Comparison of ENCODE assay signal across 19 cellular contexts in the genomic region with DNA sequence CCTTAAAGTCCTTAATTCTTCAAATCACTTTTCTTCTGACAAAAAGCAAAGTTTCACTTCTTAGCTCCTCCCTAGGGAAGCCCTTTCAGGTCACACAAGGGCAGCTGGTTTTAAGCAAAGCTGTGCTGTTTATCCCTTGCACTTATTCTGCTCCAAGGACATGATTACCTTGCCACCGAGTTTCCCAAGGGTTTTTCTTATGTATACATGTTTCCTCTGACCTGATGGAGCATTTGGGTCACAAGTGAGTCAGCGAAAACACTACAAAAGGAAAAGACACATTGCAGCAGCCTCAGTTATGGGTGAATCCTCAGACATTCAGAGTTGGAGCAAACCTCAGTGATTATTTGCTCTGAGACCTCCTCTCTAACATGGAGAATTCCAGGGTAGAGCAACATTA. TPM values are rescaled to one million over a fixed set of nuclear protein-coding genes. Genes with fewer than 3 reads are reported as not detected.
DNase-seq lines count a peak whose midpoint lies in the region; ATAC-seq, FAIRE-seq and TF ChIP-seq lines count a peak whose summit lies in the region.
"Had no signal": no experiment of that assay in that cellular context is flagged by ENCODE, and none has a peak within 500 bp of the region (broad histone marks: within the 10 kb centered on the region; RNA-seq: fewer than 3 reads in every experiment).

No MANE protein-coding gene starts in this region.

- H3K79me2 ChIP-seq in H1 (ENCODE audit: control insufficient read depth in 1 of 2, insufficient read depth in 2 of 2, low read length in 2 of 2): no peaks in the 10 kb centered on the region

- H2AFZ ChIP-seq in H1 (ENCODE audit: low read length): peak overlapping the region; percentile 77
- H2AFZ ChIP-seq in neuron (ENCODE audit: low read depth, low read length): peak overlapping the region; percentile 55

- no peak overlapping the region; the same call in 1 of the 2 replicates for H3K18ac ChIP-seq in H1 (ENCODE audit: extremely low read depth, low read length)

- H3K79me1 ChIP-seq in H1 (ENCODE audit: low read depth, low read length): no peaks in the 10 kb centered on the region

- no peak overlapping the region for H4K8ac ChIP-seq in H1 (ENCODE audit: extremely low read depth, insufficient read depth, low read length)

- H3K27me3 ChIP-seq in H1 (replicated peaks in 1 of 4; ENCODE audit: control insufficient read depth in 3 of 4, extremely low read depth in 1 of 4, insufficient read depth in 3 of 4, low read length in 3 of 4): no peaks in the 10 kb centered on the region
- H3K27me3 ChIP-seq in neuron (ENCODE audit: insufficient read depth, low read length): no peaks in the 10 kb centered on the region
- no peaks in the 10 kb centered on the region for H3K27me3 ChIP-seq in sigmoid colon
- H3K27me3 ChIP-seq: dorsolateral prefrontal cortex, Peyer's patch had no signal

- H3K23ac ChIP-seq in H1 (ENCODE audit: insufficient read length): no peak overlapping the region

- H3K9ac ChIP-seq in H1 (replicated peaks in 1 of 4; ENCODE audit: extremely low read depth in 1 of 4, low read depth in 3 of 4, low read length in 3 of 4): peak overlapping the region in 1 of 4 experiments; percentile 43; a peak in 1 of 7 replicates

- no peak overlapping the region for H2BK15ac ChIP-seq in H1 (ENCODE audit: low read length)

- CTCF ChIA-PET in H1 (lab: Charles Lee; ENCODE audit: partially characterized antibody): no interaction called here

- H2BK20ac ChIP-seq in H1 (ENCODE audit: low read length): no peak overlapping the region

- TF ChIP-seq CTCF in H1 (IDR thresholded peaks at IDR 0.05; ENCODE audit: control extremely low read depth in 1 of 3, insufficient read depth in 1 of 3, low read depth in 1 of 3, low read length in 3 of 3) (no peak), sigmoid colon (IDR thresholded peaks at IDR 0.05) (no peak)

- TF ChIP-seq POLR2A in H1 (IDR thresholded peaks at IDR 0.05; ENCODE audit: control extremely low read depth in 1 of 2, low read depth in 2 of 2, low read length in 2 of 2) (no peak), sigmoid colon (IDR thresholded peaks at IDR 0.05) (no peak)

- H3K14ac ChIP-seq in H1 (ENCODE audit: insufficient read length): no peak overlapping the region

- POLR2A ChIA-PET in H1 (lab: Charles Lee; ENCODE audit: partially characterized antibody): interaction anchor here (1.3 kb wide), 1 partner anchor 13 kb away, joined by 3 read pairs; no protein-coding TSS in a partner anchor

- H4K91ac ChIP-seq in H1 (replicated peaks; ENCODE audit: insufficient read length, low read length): no peak overlapping the region

- no peak overlapping the region for H3K4ac ChIP-seq in H1 (replicated peaks; ENCODE audit: insufficient read length, low read depth, low read length)

- intact Hi-C loops in sigmoid colon (cut with DNase I): no loop called here

- no peak for FAIRE-seq in H1 (lab: Jason Lieb, UNC)

- no peak overlapping the region for H2BK5ac ChIP-seq in H1 (ENCODE audit: low read depth, low read length)

- no peak for ATAC-seq in HG02970 (IDR thresholded peaks at IDR 0.05; ENCODE audit: low FRiP score, unreplicated experiment)
- ATAC-seq: naive thymus-derived CD8-positive, alpha-beta T cell; T-helper 17 cell had no signal

- H3K4me2 ChIP-seq in H1 (ENCODE audit: insufficient read depth in 1 of 2, low read depth in 2 of 2, low read length in 2 of 2): no peak overlapping the region

- H3K27ac ChIP-seq in H1 (ENCODE audit: low read depth, low read length) (no peak overlapping the region), sigmoid colon (no peak overlapping the region)
- H3K27ac ChIP-seq: dorsolateral prefrontal cortex, Peyer's patch had no signal

- no peak overlapping the region for H3K56ac ChIP-seq in H1 (replicated peaks; ENCODE audit: insufficient read length, low read depth, low read length)

- H3K4me1 ChIP-seq in H1 (replicated peaks in 1 of 4; ENCODE audit: control insufficient read depth in 3 of 4, insufficient read depth in 4 of 4, low read length in 3 of 4) (peaks cover 0 to 9% (median 2%) of the 10 kb centered on the region in 4 experiments; a peak in 3 of 7 replicates), neuron (ENCODE audit: insufficient read depth, low read length) (peaks cover 3% of the 10 kb centered on the region), sigmoid colon (no peaks in the 10 kb centered on the region)
- H3K4me1 ChIP-seq: Peyer's patch had no signal

- H4K5ac ChIP-seq in H1 (ENCODE audit: insufficient read length, low read depth, low read length): no peak overlapping the region

- WGBS in H1 (ENCODE audit: extremely low coverage in 1 of 2, insufficient coverage in 1 of 2, insufficient read length in 1 of 2, insufficient replicate concordance in 2 of 2, low coverage in 1 of 2, low lambda C conversion rate in 2 of 2, missing lambda C conversion rate in 1 of 2), 2 experiments: 62% methylated on average over 2 of the region's 2 CpGs; no CpG with 5 or more reads in 1 of the 2 experiments
- WGBS in sigmoid colon, 2 donors: 56 to 57% methylated on average over 2 of the region's 2 CpGs

- no peaks in the 10 kb centered on the region for H3K23me2 ChIP-seq in H1 (ENCODE audit: low read depth, low read length)

- DNase-seq in ELR (ENCODE audit: low read depth): peak; percentile 52
- peak; percentile 61 for DNase-seq in M059J (ENCODE audit: low read depth)
- DNase-seq in H1 (ENCODE audit: low read depth in 1 of 2, low spot score in 2 of 2): no peak
- DNase-seq in sigmoid colon: no peak
- DNase-seq in AML-193 (lab: John Stamatoyannopoulos, UW): no peak
- DNase-seq in activated CD4-positive, alpha-beta T cell treated with anti-CD3 and anti-CD28 coated beads for 48 hours: no peak
- DNase-seq: activated CD4-positive, alpha-beta T cell treated with anti-CD3 and anti-CD28 coated beads, Interleukin-2, amount 10 ng/mL, durations not matched to agents 7 days and 5 days; activated T-cell treated with anti-CD3 and anti-CD28 coated beads, Interleukin-2, amount 50 U/mL, for 48 hours; amygdala; dorsolateral prefrontal cortex; GF-D8; naive thymus-derived CD8-positive, alpha-beta T cell; NCI-H1092; NCI-H226; Peyer's patch; stimulated activated naive CD4-positive, alpha-beta T cell treated with Interleukin-2 at 50 U/mL for 16 hours; T-helper 17 cell had no signal

- H4K20me1 ChIP-seq in H1 (replicated peaks in 1 of 2; ENCODE audit: control insufficient read depth in 1 of 2, insufficient read depth in 2 of 2, low read length in 2 of 2): no peaks in the 10 kb centered on the region

- no peak overlapping the region for H2AK5ac ChIP-seq in H1 (ENCODE audit: low read depth, low read length)

- no peak overlapping the region for H3K4me3 ChIP-seq in H1 (ENCODE audit: extremely low read depth in 1 of 4, insufficient read depth in 2 of 4, low read depth in 3 of 4, low read length in 4 of 4)
- no peak overlapping the region for H3K4me3 ChIP-seq in neuron (ENCODE audit: low read length)
- no peak overlapping the region for H3K4me3 ChIP-seq in sigmoid colon
- H3K4me3 ChIP-seq: dorsolateral prefrontal cortex, Peyer's patch had no signal

- TF ChIP-seq RAD21 in H1 (IDR thresholded peaks at IDR 0.05 in 1 of 2, conservative IDR thresholded peaks at IDR 0.05 in 1 of 2; ENCODE audit: low read depth in 2 of 2, low read length in 2 of 2): no peak

- H2BK120ac ChIP-seq in H1 (replicated peaks; ENCODE audit: low read depth, low read length): no peak overlapping the region

- H2BK12ac ChIP-seq in H1 (ENCODE audit: low read depth, low read length): no peak overlapping the region

- H3K9me3 ChIP-seq in H1 (ENCODE audit: insufficient read depth in 2 of 2, low read depth in 1 of 2, low read length in 1 of 2): peaks cover 2 to 4% of the 10 kb centered on the region in 2 experiments; a peak in 2 of 4 replicates
- no peaks in the 10 kb centered on the region for H3K9me3 ChIP-seq in neuron (ENCODE audit: low read length)
- no peaks in the 10 kb centered on the region for H3K9me3 ChIP-seq in sigmoid colon

- TF ChIP-seq EP300 in H1 (IDR thresholded peaks at IDR 0.05; ENCODE audit: borderline replicate concordance in 1 of 2, low read depth in 2 of 2, low read length in 2 of 2) (no peak), sigmoid colon (IDR thresholded peaks at IDR 0.05) (no peak)

- no peaks in the 10 kb centered on the region for H3K36me3 ChIP-seq in H1 (ENCODE audit: control insufficient read depth in 2 of 4, insufficient read depth in 4 of 4, low read length in 3 of 4)
- no peaks in the 10 kb centered on the region for H3K36me3 ChIP-seq in neuron (ENCODE audit: insufficient read depth, low read length)
- H3K36me3 ChIP-seq in sigmoid colon: no peaks in the 10 kb centered on the region
- H3K36me3 ChIP-seq: Peyer's patch had no signal

TF ChIP-seq in H1, 55 proteins besides CTCF, POLR2A, EP300 and RAD21:
- TF ChIP-seq MAFK (IDR thresholded peaks at IDR 0.05; ENCODE audit: low read depth, low read length) (peak; percentile 11; the same call in 1 of the 2 replicates), SUZ12 (IDR thresholded peaks at IDR 0.05; ENCODE audit: low read length) (no peak), SAP30 (IDR thresholded peaks at IDR 0.05; ENCODE audit: insufficient read depth, insufficient replicate concordance, low read length) (no peak)

RNA-seq across cellular contexts. Expression of a gene that starts 26.6 kb away (rescaled TPM):
- 74.6 and 82.9 TPM in 2 replicates for total RNA-seq in M059J (2014; rRNA removed; shearing (Covaris generic))
- 81.2 TPM in 2 replicates for total RNA-seq in H1 (2021; fragmentation: NEBNext Ultra II Directional; extraction: Animal tissue kit (Norgen Biotek cat#: 25700))
- polyA plus RNA-seq in H1 (2011; rRNA removed) (35.4 and 39.2 TPM in 2 replicates), sigmoid colon (10 to 100 TPM; 35.4 to 62.7 (median 51.6) TPM)
- polyA plus RNA-seq in H1 (2011; cell fraction: cytosol; rRNA removed): 38.4 TPM
- polyA plus RNA-seq in H1 (2011; cell fraction: nucleus; rRNA removed): 25.5 TPM
- 58.2 to 69.1 TPM (median 62.5 TPM) in 4 replicates for polyA plus RNA-seq in H1 (2012, experiment 1 of 2)
- 64.3 TPM for polyA plus RNA-seq in H1 (2012, experiment 2 of 2)
- polyA plus RNA-seq in H1 (2013, experiment 1 of 2): 34.8 TPM
- 39.2 TPM for polyA plus RNA-seq in H1 (2013, experiment 2 of 2)
- polyA minus RNA-seq in H1 (2011; rRNA and poly(A)+ RNA removed): 88.2 and 92.7 TPM in 2 replicates
- polyA minus RNA-seq in H1 (2011; cell fraction: cytosol; rRNA and poly(A)+ RNA removed): 44.1 TPM
- 25.4 TPM for polyA minus RNA-seq in H1 (2011; cell fraction: nucleus; rRNA and poly(A)+ RNA removed)
- 10 to 100 TPM; 56.3 to 79.3 (median 78.4) TPM for total RNA-seq in sigmoid colon

RNA-seq across cellular contexts. Expression of a gene that starts 34.1 kb away (rescaled TPM):
- total RNA-seq in M059J (2014; rRNA removed; shearing (Covaris generic)): 304 and 338 TPM in 2 replicates
- total RNA-seq in H1 (2021; fragmentation: NEBNext Ultra II Directional; extraction: Animal tissue kit (Norgen Biotek cat#: 25700)): 209 and 227 TPM in 2 replicates
- 437 and 635 TPM in 2 replicates for polyA plus RNA-seq in H1 (2011; rRNA removed)
- polyA plus RNA-seq in H1 (2011; cell fraction: cytosol; rRNA removed): 383 TPM
- 246 TPM for polyA plus RNA-seq in H1 (2011; cell fraction: nucleus; rRNA removed)
- 246 to 299 TPM (median 265 TPM) in 4 replicates for polyA plus RNA-seq in H1 (2012, experiment 1 of 2)
- polyA plus RNA-seq in H1 (2012, experiment 2 of 2): 378 TPM
- 228 TPM for polyA plus RNA-seq in H1 (2013, experiment 1 of 2)
- polyA plus RNA-seq in H1 (2013, experiment 2 of 2): 240 TPM
- 78.4 and 87.3 TPM in 2 replicates for polyA minus RNA-seq in H1 (2011; rRNA and poly(A)+ RNA removed)
- polyA minus RNA-seq in H1 (2011; cell fraction: cytosol; rRNA and poly(A)+ RNA removed): 58.2 TPM
- polyA minus RNA-seq in H1 (2011; cell fraction: nucleus; rRNA and poly(A)+ RNA removed): 39.3 TPM
- 10 to 100 TPM; 48.2 to 69.3 (median 58.6) TPM for total RNA-seq in sigmoid colon
- polyA plus RNA-seq in sigmoid colon: 100 to 1,000 TPM; 111 to 146 (median 117) TPM

Comparison
In these comparisons a context has a peak if more than half of its experiments do, and no peak if none do; other contexts are left out.
1. DNase-seq: peak in ELR (single experiment) and M059J (single experiment); none in H1 (0 of 2), sigmoid colon (single experiment), AML-193 (0 of 2) and activated CD4-positive, alpha-beta T cell treated with anti-CD3 and anti-CD28 coated beads for 48 hours (single experiment).